ENCODE assay signal across 1 cellular context in the genomic region with DNA sequence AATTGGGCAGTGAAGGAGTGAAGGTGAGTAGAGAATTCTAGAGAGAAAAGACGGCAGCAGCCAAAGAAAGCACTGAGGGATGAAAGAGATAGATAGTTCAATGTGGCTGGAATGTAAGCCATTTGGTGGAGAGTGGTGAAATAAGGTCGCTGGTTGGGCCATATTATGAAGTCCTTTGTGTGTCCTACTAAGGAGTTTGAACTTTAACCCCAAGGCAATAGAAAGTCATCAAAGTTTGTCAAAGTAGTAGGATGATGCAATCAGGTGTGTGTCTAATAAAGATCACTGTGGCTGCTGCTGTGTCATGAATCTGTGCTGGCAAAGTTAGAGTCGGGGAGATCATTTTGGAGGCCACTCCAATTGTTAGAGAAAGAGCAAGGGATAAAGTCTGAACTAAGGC.
TF ChIP-seq lines count a peak whose summit lies in the region.

No MANE protein-coding gene starts in this region.

TF ChIP-seq in HepG2, 621 proteins besides CTCF, POLR2A, EP300 and RAD21 (continued from another document and continues in another):
- TF ChIP-seq ZNF501 (CRISPR knock-in tag; IDR thresholded peaks at IDR 0.05) = no peak
- TF ChIP-seq SMC3 (IDR thresholded peaks at IDR 0.05; ENCODE audit: low read length) = no peak; the same call in 1 of the 2 replicates
- peak; percentile 54; the same call in 1 of the 2 replicates for TF ChIP-seq ZNF629 (CRISPR knock-in tag; conservative IDR thresholded peaks at IDR 0.05)
- peak in 1 of 2 experiments; percentile 58; a peak in 1 of 4 replicates for TF ChIP-seq MAFK (conservative IDR thresholded peaks at IDR 0.05 in 1 of 2, IDR thresholded peaks at IDR 0.05 in 1 of 2; ENCODE audit: low read length in 2 of 2)
- TF ChIP-seq, protein P1, sequence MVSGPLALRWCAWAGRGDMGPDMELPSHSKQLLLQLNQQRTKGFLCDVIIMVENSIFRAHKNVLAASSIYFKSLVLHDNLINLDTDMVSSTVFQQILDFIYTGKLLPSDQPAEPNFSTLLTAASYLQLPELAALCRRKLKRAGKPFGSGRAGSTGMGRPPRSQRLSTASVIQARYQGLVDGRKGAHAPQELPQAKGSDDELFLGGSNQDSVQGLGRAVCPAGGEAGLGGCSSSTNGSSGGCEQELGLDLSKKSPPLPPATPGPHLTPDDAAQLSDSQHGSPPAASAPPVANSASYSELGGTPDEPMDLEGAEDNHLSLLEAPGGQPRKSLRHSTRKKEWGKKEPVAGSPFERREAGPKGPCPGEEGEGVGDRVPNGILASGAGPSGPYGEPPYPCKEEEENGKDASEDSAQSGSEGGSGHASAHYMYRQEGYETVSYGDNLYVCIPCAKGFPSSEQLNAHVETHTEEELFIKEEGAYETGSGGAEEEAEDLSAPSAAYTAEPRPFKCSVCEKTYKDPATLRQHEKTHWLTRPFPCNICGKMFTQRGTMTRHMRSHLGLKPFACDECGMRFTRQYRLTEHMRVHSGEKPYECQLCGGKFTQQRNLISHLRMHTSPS (CRISPR knock-in tag; IDR thresholded peaks at IDR 0.05; ENCODE audit: low read depth) = no peak
- 0 out of 2 replicates have a peak, but pooled peaks have one; percentile 32 for TF ChIP-seq ZNF747 (CRISPR knock-in tag; IDR thresholded peaks at IDR 0.05; ENCODE audit: borderline replicate concordance)
- TF ChIP-seq KDM5B (CRISPR knock-in tag; IDR thresholded peaks at IDR 0.05; ENCODE audit: borderline replicate concordance) = no peak
- no peak for TF ChIP-seq RORA (CRISPR knock-in tag; IDR thresholded peaks at IDR 0.05)
- TF ChIP-seq TARDBP (CRISPR knock-in tag; IDR thresholded peaks at IDR 0.05) = no peak
- TF ChIP-seq, protein P2, sequence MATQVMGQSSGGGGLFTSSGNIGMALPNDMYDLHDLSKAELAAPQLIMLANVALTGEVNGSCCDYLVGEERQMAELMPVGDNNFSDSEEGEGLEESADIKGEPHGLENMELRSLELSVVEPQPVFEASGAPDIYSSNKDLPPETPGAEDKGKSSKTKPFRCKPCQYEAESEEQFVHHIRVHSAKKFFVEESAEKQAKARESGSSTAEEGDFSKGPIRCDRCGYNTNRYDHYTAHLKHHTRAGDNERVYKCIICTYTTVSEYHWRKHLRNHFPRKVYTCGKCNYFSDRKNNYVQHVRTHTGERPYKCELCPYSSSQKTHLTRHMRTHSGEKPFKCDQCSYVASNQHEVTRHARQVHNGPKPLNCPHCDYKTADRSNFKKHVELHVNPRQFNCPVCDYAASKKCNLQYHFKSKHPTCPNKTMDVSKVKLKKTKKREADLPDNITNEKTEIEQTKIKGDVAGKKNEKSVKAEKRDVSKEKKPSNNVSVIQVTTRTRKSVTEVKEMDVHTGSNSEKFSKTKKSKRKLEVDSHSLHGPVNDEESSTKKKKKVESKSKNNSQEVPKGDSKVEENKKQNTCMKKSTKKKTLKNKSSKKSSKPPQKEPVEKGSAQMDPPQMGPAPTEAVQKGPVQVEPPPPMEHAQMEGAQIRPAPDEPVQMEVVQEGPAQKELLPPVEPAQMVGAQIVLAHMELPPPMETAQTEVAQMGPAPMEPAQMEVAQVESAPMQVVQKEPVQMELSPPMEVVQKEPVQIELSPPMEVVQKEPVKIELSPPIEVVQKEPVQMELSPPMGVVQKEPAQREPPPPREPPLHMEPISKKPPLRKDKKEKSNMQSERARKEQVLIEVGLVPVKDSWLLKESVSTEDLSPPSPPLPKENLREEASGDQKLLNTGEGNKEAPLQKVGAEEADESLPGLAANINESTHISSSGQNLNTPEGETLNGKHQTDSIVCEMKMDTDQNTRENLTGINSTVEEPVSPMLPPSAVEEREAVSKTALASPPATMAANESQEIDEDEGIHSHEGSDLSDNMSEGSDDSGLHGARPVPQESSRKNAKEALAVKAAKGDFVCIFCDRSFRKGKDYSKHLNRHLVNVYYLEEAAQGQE (IDR thresholded peaks at IDR 0.05; ENCODE audit: borderline replicate concordance in 1 of 2, low read depth in 1 of 2, low read length in 2 of 2) = 0 out of 4 replicates have a peak, but pooled peaks of 1 of the 2 experiments have one; percentile 32
- no peak for TF ChIP-seq ZNF333 (CRISPR knock-in tag; IDR thresholded peaks at IDR 0.05; ENCODE audit: borderline replicate concordance)
- TF ChIP-seq TCF12 (IDR thresholded peaks at IDR 0.05) = no peak
- no peak for TF ChIP-seq TCF12 (CRISPR knock-in tag; IDR thresholded peaks at IDR 0.05)
- TF ChIP-seq ZNF558 (CRISPR knock-in tag; IDR thresholded peaks at IDR 0.05; ENCODE audit: borderline replicate concordance) = no peak
- no peak for TF ChIP-seq NFRKB (IDR thresholded peaks at IDR 0.05)
- TF ChIP-seq ZNF12 (CRISPR knock-in tag; IDR thresholded peaks at IDR 0.05) = no peak
- TF ChIP-seq, protein P3, sequence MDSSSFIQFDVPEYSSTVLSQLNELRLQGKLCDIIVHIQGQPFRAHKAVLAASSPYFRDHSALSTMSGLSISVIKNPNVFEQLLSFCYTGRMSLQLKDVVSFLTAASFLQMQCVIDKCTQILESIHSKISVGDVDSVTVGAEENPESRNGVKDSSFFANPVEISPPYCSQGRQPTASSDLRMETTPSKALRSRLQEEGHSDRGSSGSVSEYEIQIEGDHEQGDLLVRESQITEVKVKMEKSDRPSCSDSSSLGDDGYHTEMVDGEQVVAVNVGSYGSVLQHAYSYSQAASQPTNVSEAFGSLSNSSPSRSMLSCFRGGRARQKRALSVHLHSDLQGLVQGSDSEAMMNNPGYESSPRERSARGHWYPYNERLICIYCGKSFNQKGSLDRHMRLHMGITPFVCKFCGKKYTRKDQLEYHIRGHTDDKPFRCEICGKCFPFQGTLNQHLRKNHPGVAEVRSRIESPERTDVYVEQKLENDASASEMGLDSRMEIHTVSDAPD (CRISPR knock-in tag; IDR thresholded peaks at IDR 0.05) = peak; percentile 95
- TF ChIP-seq ATF1 (CRISPR knock-in tag; IDR thresholded peaks at IDR 0.05) = peak; percentile 34; the same call in 1 of the 2 replicates
- no peak for TF ChIP-seq SP1 (IDR thresholded peaks at IDR 0.05)
- no peak for TF ChIP-seq SP1 (CRISPR knock-in tag; IDR thresholded peaks at IDR 0.05)
- TF ChIP-seq CBFB (CRISPR knock-in tag; IDR thresholded peaks at IDR 0.05) = no peak
- TF ChIP-seq CENPX (CRISPR knock-in tag; IDR thresholded peaks at IDR 0.05) = no peak
- TF ChIP-seq ZBTB20 (CRISPR knock-in tag; IDR thresholded peaks at IDR 0.05; ENCODE audit: borderline replicate concordance, low read depth) = no peak
- no peak for TF ChIP-seq TEAD2 (CRISPR knock-in tag; IDR thresholded peaks at IDR 0.05)
- TF ChIP-seq, protein P4, sequence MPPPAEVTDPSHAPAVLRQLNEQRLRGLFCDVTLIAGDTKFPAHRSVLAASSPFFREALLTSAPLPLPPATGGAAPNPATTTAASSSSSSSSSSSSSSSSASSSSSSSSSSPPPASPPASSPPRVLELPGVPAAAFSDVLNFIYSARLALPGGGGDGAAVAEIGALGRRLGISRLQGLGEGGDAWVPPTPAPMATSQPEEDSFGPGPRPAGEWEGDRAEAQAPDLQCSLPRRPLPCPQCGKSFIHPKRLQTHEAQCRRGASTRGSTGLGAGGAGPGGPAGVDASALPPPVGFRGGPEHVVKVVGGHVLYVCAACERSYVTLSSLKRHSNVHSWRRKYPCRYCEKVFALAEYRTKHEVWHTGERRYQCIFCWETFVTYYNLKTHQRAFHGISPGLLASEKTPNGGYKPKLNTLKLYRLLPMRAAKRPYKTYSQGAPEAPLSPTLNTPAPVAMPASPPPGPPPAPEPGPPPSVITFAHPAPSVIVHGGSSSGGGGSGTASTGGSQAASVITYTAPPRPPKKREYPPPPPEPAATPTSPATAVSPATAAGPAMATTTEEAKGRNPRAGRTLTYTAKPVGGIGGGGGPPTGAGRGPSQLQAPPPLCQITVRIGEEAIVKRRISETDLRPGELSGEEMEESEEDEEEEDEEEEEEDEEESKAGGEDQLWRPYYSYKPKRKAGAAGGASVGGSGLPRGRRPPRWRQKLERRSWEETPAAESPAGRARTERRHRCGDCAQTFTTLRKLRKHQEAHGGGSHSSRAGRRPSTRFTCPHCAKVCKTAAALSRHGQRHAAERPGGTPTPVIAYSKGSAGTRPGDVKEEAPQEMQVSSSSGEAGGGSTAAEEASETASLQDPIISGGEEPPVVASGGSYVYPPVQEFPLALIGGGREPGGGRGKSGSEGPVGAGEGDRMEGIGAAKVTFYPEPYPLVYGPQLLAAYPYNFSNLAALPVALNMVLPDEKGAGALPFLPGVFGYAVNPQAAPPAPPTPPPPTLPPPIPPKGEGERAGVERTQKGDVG (CRISPR knock-in tag; IDR thresholded peaks at IDR 0.05; ENCODE audit: borderline replicate concordance) = no peak
- no peak for TF ChIP-seq FLYWCH1 (CRISPR knock-in tag; IDR thresholded peaks at IDR 0.05)
- no peak for TF ChIP-seq BCLAF1 (IDR thresholded peaks at IDR 0.05)
- TF ChIP-seq CCAR2 (optimal IDR thresholded peaks at IDR 0.05; ENCODE audit: low read depth, low read length) = no peak
- no peak for TF ChIP-seq ZNF543 (CRISPR knock-in tag; IDR thresholded peaks at IDR 0.05)
- no peak for TF ChIP-seq SIN3B (IDR thresholded peaks at IDR 0.05; ENCODE audit: low read length)
- no peak for TF ChIP-seq ZNF879 (CRISPR knock-in tag; IDR thresholded peaks at IDR 0.05)
- TF ChIP-seq FOSL1 (CRISPR knock-in tag; IDR thresholded peaks at IDR 0.05; ENCODE audit: borderline replicate concordance) = no peak
- no peak for TF ChIP-seq TBP (CRISPR knock-in tag; IDR thresholded peaks at IDR 0.05)
- TF ChIP-seq ZSCAN31 (CRISPR knock-in tag; IDR thresholded peaks at IDR 0.05; ENCODE audit: low read depth) = no peak
- TF ChIP-seq, protein P5, sequence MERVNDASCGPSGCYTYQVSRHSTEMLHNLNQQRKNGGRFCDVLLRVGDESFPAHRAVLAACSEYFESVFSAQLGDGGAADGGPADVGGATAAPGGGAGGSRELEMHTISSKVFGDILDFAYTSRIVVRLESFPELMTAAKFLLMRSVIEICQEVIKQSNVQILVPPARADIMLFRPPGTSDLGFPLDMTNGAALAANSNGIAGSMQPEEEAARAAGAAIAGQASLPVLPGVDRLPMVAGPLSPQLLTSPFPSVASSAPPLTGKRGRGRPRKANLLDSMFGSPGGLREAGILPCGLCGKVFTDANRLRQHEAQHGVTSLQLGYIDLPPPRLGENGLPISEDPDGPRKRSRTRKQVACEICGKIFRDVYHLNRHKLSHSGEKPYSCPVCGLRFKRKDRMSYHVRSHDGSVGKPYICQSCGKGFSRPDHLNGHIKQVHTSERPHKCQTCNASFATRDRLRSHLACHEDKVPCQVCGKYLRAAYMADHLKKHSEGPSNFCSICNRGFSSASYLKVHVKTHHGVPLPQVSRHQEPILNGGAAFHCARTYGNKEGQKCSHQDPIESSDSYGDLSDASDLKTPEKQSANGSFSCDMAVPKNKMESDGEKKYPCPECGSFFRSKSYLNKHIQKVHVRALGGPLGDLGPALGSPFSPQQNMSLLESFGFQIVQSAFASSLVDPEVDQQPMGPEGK (CRISPR knock-in tag; IDR thresholded peaks at IDR 0.05) = 0 out of 2 replicates have a peak, but pooled peaks have one; percentile 30
- no peak for TF ChIP-seq SUZ12 (IDR thresholded peaks at IDR 0.05; ENCODE audit: low read depth, low read length)
- TF ChIP-seq ETV5 (CRISPR knock-in tag; IDR thresholded peaks at IDR 0.05; ENCODE audit: borderline replicate concordance) = no peak
- TF ChIP-seq ELF1 (CRISPR knock-in tag; IDR thresholded peaks at IDR 0.05) = 0 out of 2 replicates have a peak, but pooled peaks have one; percentile 17
- no peak for TF ChIP-seq SCMH1 (CRISPR knock-in tag; IDR thresholded peaks at IDR 0.05; ENCODE audit: borderline replicate concordance)
- TF ChIP-seq ZNF33B (CRISPR knock-in tag; IDR thresholded peaks at IDR 0.05) = no peak
- TF ChIP-seq HHEX (CRISPR knock-in tag; IDR thresholded peaks at IDR 0.05) = peak; percentile 86
- TF ChIP-seq FOXK1 (CRISPR knock-in tag; IDR thresholded peaks at IDR 0.05; ENCODE audit: borderline replicate concordance, low read depth) = peak; percentile 73; the same call in 1 of the 2 replicates
- TF ChIP-seq SIX1 (CRISPR knock-in tag; IDR thresholded peaks at IDR 0.05; ENCODE audit: borderline replicate concordance) = peak; percentile 73
- TF ChIP-seq FOXP1 (IDR thresholded peaks at IDR 0.05) = no peak
- TF ChIP-seq FOXP1 (CRISPR knock-in tag; IDR thresholded peaks at IDR 0.05) = peak; percentile 51; the same call in 1 of the 2 replicates
- no peak for TF ChIP-seq PHB2 (IDR thresholded peaks at IDR 0.05; ENCODE audit: partially characterized antibody)
- TF ChIP-seq GABPA (IDR thresholded peaks at IDR 0.05; ENCODE audit: low read depth, low read length) = no peak
- peak; percentile 46; the same call in 1 of the 2 replicates for TF ChIP-seq GABPA (CRISPR knock-in tag; IDR thresholded peaks at IDR 0.05; ENCODE audit: low read depth)
- no peak for TF ChIP-seq HNRNPL (IDR thresholded peaks at IDR 0.05; ENCODE audit: low read depth, low read length)
- TF ChIP-seq RBFOX2 (IDR thresholded peaks at IDR 0.05; ENCODE audit: low read depth, low read length) = no peak
- TF ChIP-seq, protein P6, sequence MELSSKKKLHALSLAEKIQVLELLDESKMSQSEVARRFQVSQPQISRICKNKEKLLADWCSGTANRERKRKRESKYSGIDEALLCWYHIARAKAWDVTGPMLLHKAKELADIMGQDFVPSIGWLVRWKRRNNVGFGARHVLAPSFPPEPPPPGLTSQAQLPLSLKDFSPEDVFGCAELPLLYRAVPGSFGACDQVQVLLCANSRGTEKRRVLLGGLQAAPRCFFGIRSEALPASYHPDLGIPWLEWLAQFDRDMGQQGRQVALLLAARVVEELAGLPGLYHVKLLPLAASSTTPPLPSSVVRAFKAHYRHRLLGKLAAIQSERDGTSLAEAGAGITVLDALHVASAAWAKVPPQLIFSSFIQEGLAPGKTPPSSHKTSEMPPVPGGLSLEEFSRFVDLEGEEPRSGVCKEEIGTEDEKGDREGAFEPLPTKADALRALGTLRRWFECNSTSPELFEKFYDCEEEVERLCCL (CRISPR knock-in tag; IDR thresholded peaks at IDR 0.05; ENCODE audit: borderline replicate concordance) = no peak
- TF ChIP-seq ZNF546 (CRISPR knock-in tag; conservative IDR thresholded peaks at IDR 0.05) = no peak
- TF ChIP-seq MAZ (IDR thresholded peaks at IDR 0.05; ENCODE audit: borderline replicate concordance, low read depth, low read length) = no peak
- TF ChIP-seq MAZ (CRISPR knock-in tag; IDR thresholded peaks at IDR 0.05; ENCODE audit: low read depth) = no peak
- no peak for TF ChIP-seq ETV6 (CRISPR knock-in tag; conservative IDR thresholded peaks at IDR 0.05)
- no peak for TF ChIP-seq ZNF329 (CRISPR knock-in tag; IDR thresholded peaks at IDR 0.05; ENCODE audit: low read depth)
